Comparison of ENCODE assay signal across 8 cellular contexts in genomic region chr7:75727881-75728592, GRCh38. TPM values are rescaled to one million over a fixed set of nuclear protein-coding genes. Genes with fewer than 3 reads are reported as not detected.
DNase-seq lines count a peak whose midpoint lies in the region; FAIRE-seq and TF ChIP-seq lines count a peak whose summit lies in the region.

No MANE protein-coding gene starts in this region.

- in situ Hi-C loops in brain microvascular endothelial cell (cut with HindIII; ENCODE audit: low pct_ligation_motif_present, low sequenced_read_pairs): no loop called here

- H3K4me1 Mint-ChIP-seq in activated T-helper 1 cell treated with anti-CD3 and anti-CD28 coated beads, Interleukin-12 subunit alpha, Interleukin-12 subunit beta, Interleukin-2, Interleukin-4 antibody, amounts not matched to agents 30 ng/mL and 10 ng/mL and 1 ng/mL, durations not matched to agents 14 hours and 24 hours and 36 hours (ENCODE audit: low read depth): peaks cover 12% of the 10 kb centered on the region

- H3K4me3 Mint-ChIP-seq in activated T-helper 1 cell treated with anti-CD3 and anti-CD28 coated beads, Interleukin-12 subunit alpha, Interleukin-12 subunit beta, Interleukin-2, Interleukin-4 antibody, amounts not matched to agents 30 ng/mL and 10 ng/mL and 1 ng/mL, durations not matched to agents 14 hours and 24 hours and 36 hours: no peak overlapping the region

- H3K9ac ChIP-seq in mucosa of stomach (ENCODE audit: low read length): peak overlapping the region; percentile 43

- H3K4me3 ChIP-seq in brain microvascular endothelial cell (ENCODE audit: low read depth, low read length): no peak overlapping the region
- H3K4me3 ChIP-seq in mucosa of stomach (ENCODE audit: low read length): peak overlapping the region; percentile 39

- no peaks in the 10 kb centered on the region for H3K9me3 ChIP-seq in mucosa of stomach (ENCODE audit: control insufficient read depth, low read length)

- TF ChIP-seq POLR2A in GM12891 (IDR thresholded peaks at IDR 0.05; ENCODE audit: low read depth, low read length): no peak

- no peak for TF ChIP-seq CTCF in brain microvascular endothelial cell (IDR thresholded peaks at IDR 0.05; ENCODE audit: low read depth, low read length, missing control alignments)

- peaks cover 24% of the 10 kb centered on the region for H3K4me1 ChIP-seq in mucosa of stomach (ENCODE audit: control insufficient read depth, insufficient read depth, low read length)

- H3K27me3 ChIP-seq in brain microvascular endothelial cell (replicated peaks) (no peaks in the 10 kb centered on the region), mucosa of stomach (ENCODE audit: control insufficient read depth, insufficient read depth, low read length) (no peaks in the 10 kb centered on the region)

- no peaks in the 10 kb centered on the region for H3K27me3 Mint-ChIP-seq in activated T-helper 1 cell treated with anti-CD3 and anti-CD28 coated beads, Interleukin-12 subunit alpha, Interleukin-12 subunit beta, Interleukin-2, Interleukin-4 antibody, amounts not matched to agents 30 ng/mL and 10 ng/mL and 1 ng/mL, durations not matched to agents 14 hours and 24 hours and 36 hours (ENCODE audit: insufficient read depth)

- no peak overlapping the region for H3K27ac ChIP-seq in brain microvascular endothelial cell

- no peaks in the 10 kb centered on the region for H3K9me3 Mint-ChIP-seq in activated T-helper 1 cell treated with anti-CD3 and anti-CD28 coated beads, Interleukin-12 subunit alpha, Interleukin-12 subunit beta, Interleukin-2, Interleukin-4 antibody, amounts not matched to agents 30 ng/mL and 10 ng/mL and 1 ng/mL, durations not matched to agents 14 hours and 24 hours and 36 hours

- H3K27ac Mint-ChIP-seq in activated T-helper 1 cell treated with anti-CD3 and anti-CD28 coated beads, Interleukin-12 subunit alpha, Interleukin-12 subunit beta, Interleukin-2, Interleukin-4 antibody, amounts not matched to agents 30 ng/mL and 10 ng/mL and 1 ng/mL, durations not matched to agents 14 hours and 24 hours and 36 hours: no peak overlapping the region

- DNase-seq in GM12891 (ENCODE audit: insufficient read length, low spot score) (no peak), NCI-H226 (peak; percentile 53), brain microvascular endothelial cell (peak; percentile 40), dedifferentiated amniotic fluid mesenchymal stem cell (ENCODE audit: extremely low spot score) (no peak), HuH-7 (ENCODE audit: low spot score) (no peak), GM19240 (ENCODE audit: insufficient read length, low spot score) (no peak)
- no peak for DNase-seq in activated T-helper 1 cell treated with anti-CD3 and anti-CD28 coated beads, Interleukin-12 subunit alpha, Interleukin-12 subunit beta, Interleukin-2, Interleukin-4 antibody, amounts not matched to agents 30 ng/mL and 10 ng/mL and 1 ng/mL, durations not matched to agents 14 hours and 24 hours and 36 hours (ENCODE audit: low spot score)

- no peaks in the 10 kb centered on the region for H3K36me3 Mint-ChIP-seq in activated T-helper 1 cell treated with anti-CD3 and anti-CD28 coated beads, Interleukin-12 subunit alpha, Interleukin-12 subunit beta, Interleukin-2, Interleukin-4 antibody, amounts not matched to agents 30 ng/mL and 10 ng/mL and 1 ng/mL, durations not matched to agents 14 hours and 24 hours and 36 hours (ENCODE audit: low read depth)

- intact Hi-C loops in activated T-helper 1 cell treated with anti-CD3 and anti-CD28 coated beads, Interleukin-12 subunit alpha, Interleukin-12 subunit beta, Interleukin-2, Interleukin-4 antibody, amounts not matched to agents 30 ng/mL and 10 ng/mL and 1 ng/mL, durations not matched to agents 14 hours and 24 hours and 36 hours (cut with micrococcal nuclease): no loop called here

- H3K36me3 ChIP-seq in brain microvascular endothelial cell (replicated peaks) (no peaks in the 10 kb centered on the region), mucosa of stomach (ENCODE audit: control insufficient read depth, insufficient read depth, low read length) (no peaks in the 10 kb centered on the region)

- peak; percentile 73 for FAIRE-seq in GM12891 (lab: Jason Lieb, UNC)

TF ChIP-seq in GM12891, 5 proteins besides CTCF, POLR2A, EP300 and RAD21:
- no peak for TF ChIP-seq SPI1 (IDR thresholded peaks at IDR 0.05; ENCODE audit: low read depth, low read length)
- no peak for TF ChIP-seq POU2F2 (IDR thresholded peaks at IDR 0.05; ENCODE audit: low read depth, low read length)
- no peak for TF ChIP-seq TAF1 (IDR thresholded peaks at IDR 0.05; ENCODE audit: low read depth, low read length)
- no peak for TF ChIP-seq PAX5 (IDR thresholded peaks at IDR 0.05; ENCODE audit: insufficient read depth, low read length, severe bottlenecking)
- TF ChIP-seq POLR2AphosphoS5 (IDR thresholded peaks at IDR 0.05; ENCODE audit: low read depth, low read length): no peak

RNA-seq across cellular contexts. Expression of gene HIP1, which starts 10.7 kb away (rescaled TPM):
- polyA plus RNA-seq in GM12891 (2012; ENCODE audit: low read depth, missing spikeins): 1.6 TPM
- 2.3 and 3.3 TPM in 2 replicates for total RNA-seq in activated T-helper 1 cell treated with anti-CD3 and anti-CD28 coated beads, Interleukin-12 subunit alpha, Interleukin-12 subunit beta, Interleukin-2, Interleukin-4 antibody, amounts not matched to agents 30 ng/mL and 10 ng/mL and 1 ng/mL, durations not matched to agents 14 hours and 24 hours and 36 hours

RNA-seq across cellular contexts. Expression of gene CCL26, which starts 44.0 kb away (rescaled TPM):
- polyA plus RNA-seq in GM12891 (2012; ENCODE audit: low read depth, missing spikeins): not detected
- not detected in 2 replicates for total RNA-seq in activated T-helper 1 cell treated with anti-CD3 and anti-CD28 coated beads, Interleukin-12 subunit alpha, Interleukin-12 subunit beta, Interleukin-2, Interleukin-4 antibody, amounts not matched to agents 30 ng/mL and 10 ng/mL and 1 ng/mL, durations not matched to agents 14 hours and 24 hours and 36 hours

Comparison
In these comparisons a context has a peak if more than half of its experiments do, and no peak if none do; other contexts are left out.
1. DNase-seq: peak in NCI-H226 (single experiment) and brain microvascular endothelial cell (single experiment); none in GM12891 (single experiment), activated T-helper 1 cell treated with anti-CD3 and anti-CD28 coated beads, Interleukin-12 subunit alpha, Interleukin-12 subunit beta, Interleukin-2, Interleukin-4 antibody, amounts not matched to agents 30 ng/mL and 10 ng/mL and 1 ng/mL, durations not matched to agents 14 hours and 24 hours and 36 hours (single experiment), dedifferentiated amniotic fluid mesenchymal stem cell (single experiment), HuH-7 (single experiment) and GM19240 (single experiment).